Comparison of ENCODE assay signal across 10 cellular contexts in the genomic region with DNA sequence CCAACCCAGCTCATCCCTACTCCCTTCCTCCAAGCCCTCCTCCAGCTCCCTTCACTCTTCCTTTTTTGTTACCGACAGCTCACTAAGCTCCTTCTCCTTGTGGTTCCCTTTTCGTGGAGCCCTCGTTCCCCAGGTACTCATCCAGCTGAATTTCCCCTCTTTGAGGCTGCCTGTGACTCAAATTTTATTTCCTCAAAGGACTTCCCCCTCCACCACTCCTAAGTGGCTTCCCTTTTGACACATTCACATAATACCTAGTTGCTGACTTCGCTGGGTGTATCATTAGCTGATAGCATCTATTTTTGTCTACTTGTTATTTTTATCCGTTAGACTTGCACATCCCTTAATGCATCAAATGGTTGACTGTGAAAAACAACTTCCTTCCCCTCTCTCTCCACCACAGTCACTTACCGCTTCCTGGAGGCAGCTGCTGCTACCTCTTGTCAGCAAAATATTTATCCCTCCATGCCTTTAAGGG. TPM values are rescaled to one million over a fixed set of nuclear protein-coding genes. Genes with fewer than 3 reads are reported as not detected.
DNase-seq lines count a peak whose midpoint lies in the region; ATAC-seq lines count a peak whose summit lies in the region.
"Had no signal": no experiment of that assay in that cellular context is flagged by ENCODE, and none has a peak within 500 bp of the region (broad histone marks: within the 10 kb centered on the region; RNA-seq: fewer than 3 reads in every experiment).

No MANE protein-coding gene starts in this region.

- H3K9me3 ChIP-seq in CD4-positive, alpha-beta memory T cell (ENCODE audit: control insufficient read depth in 1 of 2, low read length in 2 of 2), result no peaks in the 10 kb centered on the region
- no peaks in the 10 kb centered on the region for H3K9me3 ChIP-seq in naive thymus-derived CD4-positive, alpha-beta T cell (ENCODE audit: control insufficient read depth in 2 of 3, low read length in 3 of 3)
- H3K9me3 ChIP-seq: adrenal gland, psoas muscle had no signal

- H3K27me3 Mint-ChIP-seq in CD4-positive, alpha-beta memory T cell, result peaks cover 0 to 1% of the 10 kb centered on the region in 2 donors
- H3K27me3 Mint-ChIP-seq in naive thymus-derived CD4-positive, alpha-beta T cell, result peaks cover 0 to 8% (median 0%) of the 10 kb centered on the region in 5 donors

- peak overlapping the region; percentile 78 to 100 (median 97) for H3K27ac Mint-ChIP-seq in CD4-positive, alpha-beta memory T cell
- H3K27ac Mint-ChIP-seq in naive thymus-derived CD4-positive, alpha-beta T cell, result peak overlapping the region; percentile 75 to 98 (median 91)

- peaks cover 25 to 68% (median 48%) of the 10 kb centered on the region in 4 donors for H3K4me1 Mint-ChIP-seq in CD4-positive, alpha-beta memory T cell
- H3K4me1 Mint-ChIP-seq in naive thymus-derived CD4-positive, alpha-beta T cell, result peaks cover 30 to 37% (median 35%) of the 10 kb centered on the region in 7 donors

- POLR2A ChIA-PET in CD4-positive, alpha-beta memory T cell (lab: Charles Lee; ENCODE audit: partially characterized antibody), result interaction anchor here (0.6 to 2.1 kb wide), 24 partner anchors 9 to 417 kb away, joined by 3 to 16 read pairs (median 4); partner anchors contain the start of genes COX6B1, FFAR1 and FFAR3
- POLR2A ChIA-PET in naive thymus-derived CD4-positive, alpha-beta T cell (lab: Charles Lee), result interaction anchor here (0.6 to 1.6 kb wide), 6 partner anchors 37 to 309 kb away, joined by 3 to 7 read pairs (median 4); partner anchors contain the start of genes FXYD5 and HAUS5

- no peaks in the 10 kb centered on the region for H3K27me3 ChIP-seq in CD4-positive, alpha-beta memory T cell (ENCODE audit: insufficient read depth, low read length)
- no peaks in the 10 kb centered on the region for H3K27me3 ChIP-seq in naive thymus-derived CD4-positive, alpha-beta T cell (ENCODE audit: control insufficient read depth in 2 of 2, insufficient read depth in 2 of 2, low read length in 2 of 2)
- H3K27me3 ChIP-seq: adrenal gland had no signal

- no peaks in the 10 kb centered on the region for H3K9me3 Mint-ChIP-seq in CD4-positive, alpha-beta memory T cell
- H3K9me3 Mint-ChIP-seq in naive thymus-derived CD4-positive, alpha-beta T cell, result peaks cover 0 to 1% (median 0%) of the 10 kb centered on the region in 11 donors

- H3K27ac ChIP-seq in CD4-positive, alpha-beta memory T cell (ENCODE audit: low read depth, low read length), result peak overlapping the region; percentile 62
- peak overlapping the region; percentile 22 for H3K27ac ChIP-seq in naive thymus-derived CD4-positive, alpha-beta T cell (ENCODE audit: low read depth, low read length)
- H3K27ac ChIP-seq: psoas muscle had no signal

- intact Hi-C loops in CD4-positive, alpha-beta memory T cell (cut with micrococcal nuclease), result loop anchor here (10.0 kb wide), 1 partner anchor 248 kb away; no protein-coding TSS in a partner anchor
- intact Hi-C loops in naive thymus-derived CD4-positive, alpha-beta T cell (cut with micrococcal nuclease), result loop anchor here (1.0 to 10.0 kb wide), 6 partner anchors 33 to 322 kb away; partner anchors contain the start of genes FFAR3 (in 1 of the 2), FXYD7 (in 1 of the 2) and USF2 (in 1 of the 2)

- peak; percentile 48 for ATAC-seq in GM21367 (IDR thresholded peaks at IDR 0.05; ENCODE audit: unreplicated experiment)
- peak; percentile 95 for ATAC-seq in naive thymus-derived CD4-positive, alpha-beta T cell

- H3K4me3 ChIP-seq in CD4-positive, alpha-beta memory T cell (ENCODE audit: low read length in 2 of 2), result peak overlapping the region in 1 of 2 donors; percentile 17
- H3K4me3 ChIP-seq in naive thymus-derived CD4-positive, alpha-beta T cell (ENCODE audit: low read length), result peak overlapping the region; percentile 6
- H3K4me3 ChIP-seq: adrenal gland, psoas muscle had no signal

- peak overlapping the region; percentile 42 to 91 (median 75) for H3K4me3 Mint-ChIP-seq in CD4-positive, alpha-beta memory T cell
- H3K4me3 Mint-ChIP-seq in naive thymus-derived CD4-positive, alpha-beta T cell, result peak overlapping the region; percentile 25 to 87 (median 76)

- H3K4me1 ChIP-seq in CD4-positive, alpha-beta memory T cell (ENCODE audit: insufficient read depth, low read length), result peaks cover 54% of the 10 kb centered on the region
- H3K4me1 ChIP-seq in naive thymus-derived CD4-positive, alpha-beta T cell (ENCODE audit: control insufficient read depth in 2 of 2, insufficient read depth in 2 of 2, low read length in 2 of 2), result peaks cover 14 to 29% of the 10 kb centered on the region in 2 donors

- DNase-seq in CD4-positive, alpha-beta memory T cell, result peak; percentile 84 to 90 (median 87)
- DNase-seq in LHCN-M2 (ENCODE audit: low read depth) (peak; percentile 2), activated T-helper 1 cell treated with Interleukin-2 at 50 U/mL for 16 hours (ENCODE audit: low read depth) (peak; percentile 15), HT-29 (ENCODE audit: low spot score) (no peak), NCI-H1436 (lab: John Stamatoyannopoulos, UW) (no peak), COLO829 (ENCODE audit: low spot score) (no peak)
- peak in 8 of 9 donors; percentile 32 to 88 (median 82) for DNase-seq in naive thymus-derived CD4-positive, alpha-beta T cell
- DNase-seq: psoas muscle had no signal

- no peaks in the 10 kb centered on the region for H3K36me3 Mint-ChIP-seq in CD4-positive, alpha-beta memory T cell
- H3K36me3 Mint-ChIP-seq in naive thymus-derived CD4-positive, alpha-beta T cell, result peaks cover 0 to 3% (median 0%) of the 10 kb centered on the region in 5 donors

- CTCF ChIA-PET in CD4-positive, alpha-beta memory T cell (lab: Charles Lee; ENCODE audit: partially characterized antibody), result interaction anchor here (0.6 to 5.5 kb wide), 7 partner anchors 9 to 395 kb away, joined by 3 to 60 read pairs (median 5); no protein-coding TSS in a partner anchor
- CTCF ChIA-PET in naive thymus-derived CD4-positive, alpha-beta T cell (lab: Charles Lee), result interaction anchor here (0.6 to 2.5 kb wide), 9 partner anchors 10 to 226 kb away, joined by 3 to 15 read pairs (median 4); no protein-coding TSS in a partner anchor

- no peaks in the 10 kb centered on the region for H3K36me3 ChIP-seq in CD4-positive, alpha-beta memory T cell (ENCODE audit: insufficient read depth, low read length)
- H3K36me3 ChIP-seq in naive thymus-derived CD4-positive, alpha-beta T cell (ENCODE audit: control insufficient read depth in 2 of 3, insufficient read depth in 3 of 3, low read length in 3 of 3), result no peaks in the 10 kb centered on the region
- H3K36me3 ChIP-seq: adrenal gland had no signal

RNA-seq across cellular contexts. Expression of gene FFAR2, which starts 14.5 kb away (rescaled TPM):
- total RNA-seq in CD4-positive, alpha-beta memory T cell, result under 1 TPM in 1 of 2 experiments, not detected in 1; 0.15 TPM
- not detected for polyA plus RNA-seq in CD4-positive, alpha-beta memory T cell
- total RNA-seq in LHCN-M2 (2014; rRNA removed), result not detected in 2 replicates
- not detected for polyA plus RNA-seq in LHCN-M2 (2012)
- 1 to 10 TPM in 2 of 5 experiments, not detected in 3; 2.2 to 7.1 TPM for total RNA-seq in naive thymus-derived CD4-positive, alpha-beta T cell
- polyA plus RNA-seq in naive thymus-derived CD4-positive, alpha-beta T cell, result not detected
- 0.08 and 0.33 TPM in 2 replicates for total RNA-seq in HT-29 (2014; rRNA removed; shearing (Covaris generic))

RNA-seq across cellular contexts. Expression of gene KRTDAP, which starts 27.7 kb away (rescaled TPM):
- not detected for total RNA-seq in CD4-positive, alpha-beta memory T cell
- not detected for polyA plus RNA-seq in CD4-positive, alpha-beta memory T cell
- not detected in 2 replicates for total RNA-seq in LHCN-M2 (2014; rRNA removed)
- not detected for polyA plus RNA-seq in LHCN-M2 (2012)
- total RNA-seq in naive thymus-derived CD4-positive, alpha-beta T cell, result not detected
- polyA plus RNA-seq in naive thymus-derived CD4-positive, alpha-beta T cell, result not detected
- not detected in 2 replicates for total RNA-seq in HT-29 (2014; rRNA removed; shearing (Covaris generic))
- total RNA-seq: adrenal gland, psoas muscle had no signal
- polyA plus RNA-seq: adrenal gland, psoas muscle had no signal

RNA-seq across cellular contexts. Expression of gene DMKN, which starts 50.9 kb away (rescaled TPM):
- total RNA-seq in CD4-positive, alpha-beta memory T cell, result 1 to 10 TPM in 1 of 2 experiments, under 1 TPM in 1; 0.97 to 1.4 TPM
- polyA plus RNA-seq in CD4-positive, alpha-beta memory T cell, result under 1 TPM in 1 of 2 donors, not detected in 1; 0.89 TPM
- total RNA-seq in LHCN-M2 (2014; rRNA removed), result 0.29 and 1.1 TPM in 2 replicates
- 0.79 TPM for polyA plus RNA-seq in LHCN-M2 (2012)
- under 1 TPM in 2 of 5 experiments, not detected in 3; 0.54 to 0.76 TPM for total RNA-seq in naive thymus-derived CD4-positive, alpha-beta T cell
- polyA plus RNA-seq in naive thymus-derived CD4-positive, alpha-beta T cell, result not detected
- 7.0 and 8.6 TPM in 2 replicates for total RNA-seq in HT-29 (2014; rRNA removed; shearing (Covaris generic))

Comparison
In these comparisons a context has a peak if more than half of its experiments do, and no peak if none do; other contexts are left out.
1. DNase-seq: peak in CD4-positive, alpha-beta memory T cell (5 of 5), LHCN-M2 (single experiment), activated T-helper 1 cell treated with Interleukin-2 at 50 U/mL for 16 hours (single experiment) and naive thymus-derived CD4-positive, alpha-beta T cell (8 of 9); none in HT-29 (single experiment), NCI-H1436 (single experiment) and COLO829 (single experiment).